Comparison of ENCODE assay signal across 27 cellular contexts in the genomic region with DNA sequence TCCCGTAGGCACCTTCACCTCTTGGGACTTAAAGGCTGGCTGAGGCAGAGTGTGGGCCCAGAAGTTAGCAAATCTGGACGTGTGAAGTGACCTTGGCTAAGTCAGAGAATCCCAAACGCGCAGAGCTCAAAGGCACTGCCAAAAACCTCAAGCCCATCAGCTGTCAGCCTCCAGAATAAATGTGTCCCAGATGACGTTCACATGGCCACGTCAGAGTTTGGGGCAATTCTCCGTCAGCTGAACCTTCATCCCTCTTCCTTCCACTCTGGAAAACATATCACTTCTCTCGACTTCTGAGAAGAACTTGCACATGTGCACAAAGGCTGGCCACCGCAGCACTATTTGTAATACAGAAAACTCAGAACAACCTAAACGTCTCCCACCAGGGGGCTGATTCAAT. TPM values are rescaled to one million over a fixed set of nuclear protein-coding genes. Genes with fewer than 3 reads are reported as not detected.
A peak's percentile ranks its signal among the peaks of the same experiment; 100 is the strongest.
DNase-seq lines count a peak whose midpoint lies in the region; ATAC-seq and TF ChIP-seq lines count a peak whose summit lies in the region.
"Had no signal": no experiment of that assay in that cellular context is flagged by ENCODE, and none has a peak within 500 bp of the region (broad histone marks: within the 10 kb centered on the region; RNA-seq: fewer than 3 reads in every experiment).

No MANE protein-coding gene starts in this region.

- H3K9me3 ChIP-seq in Karpas-422 (ENCODE audit: low read length) (no peaks in the 10 kb centered on the region), right atrium auricular region (no peaks in the 10 kb centered on the region), skeletal muscle tissue (ENCODE audit: control insufficient read depth in 3 of 3, low read length in 3 of 3) (no peaks in the 10 kb centered on the region), SJCRH30 (replicated peaks) (no peaks in the 10 kb centered on the region)
- H3K9me3 ChIP-seq: BLaER1, spleen, transverse colon had no signal

- H3K27ac ChIP-seq in Karpas-422 (ENCODE audit: low read length) (no peak overlapping the region), right atrium auricular region (peak overlapping the region; percentile 14 to 29), skeletal muscle tissue (ENCODE audit: low read depth, low read length) (peak overlapping the region; percentile 9), SJCRH30 (no peak overlapping the region)
- H3K27ac ChIP-seq: BLaER1, hepatocyte, RWPE1, spleen, transverse colon had no signal

- no peaks in the 10 kb centered on the region for H3K27me3 ChIP-seq in Karpas-422 (ENCODE audit: low read length)
- no peaks in the 10 kb centered on the region for H3K27me3 ChIP-seq in right atrium auricular region
- no peaks in the 10 kb centered on the region for H3K27me3 ChIP-seq in skeletal muscle tissue (ENCODE audit: control insufficient read depth in 3 of 3, insufficient read depth in 3 of 3, low read length in 3 of 3)
- H3K27me3 ChIP-seq in SJCRH30, result no peaks in the 10 kb centered on the region
- H3K27me3 ChIP-seq: hepatocyte, spleen, transverse colon had no signal

- no peaks in the 10 kb centered on the region for H4K20me1 ChIP-seq in Karpas-422 (ENCODE audit: insufficient read depth, low read depth, low read length)
- H4K20me1 ChIP-seq: BLaER1 had no signal

- H3K4me3 ChIP-seq in Karpas-422 (ENCODE audit: low read length) (no peak overlapping the region), fibroblast of mammary gland (ENCODE audit: control insufficient read depth, low read depth, low read length) (no peak overlapping the region), right atrium auricular region (no peak overlapping the region), skeletal muscle tissue (ENCODE audit: low read length in 3 of 3) (no peak overlapping the region), SJCRH30 (no peak overlapping the region)
- H3K4me3 ChIP-seq: BLaER1, hepatocyte, spleen, transverse colon had no signal

- no peaks in the 10 kb centered on the region for H3K9me2 ChIP-seq in Karpas-422 (replicated peaks; ENCODE audit: insufficient read depth, low read length)

- ATAC-seq in HG03469 (IDR thresholded peaks at IDR 0.05; ENCODE audit: unreplicated experiment), result no peak
- ATAC-seq in GM21786 (IDR thresholded peaks at IDR 0.05; ENCODE audit: unreplicated experiment), result no peak
- ATAC-seq: activated CD8-positive, alpha-beta T cell treated with anti-CD3 and anti-CD28 coated beads, Interleukin-2, amount 10 ng/mL, durations not matched to agents 7 days and 5 days; left lobe of liver; naive thymus-derived CD8-positive, alpha-beta T cell; SK-N-SH treated with all-trans-retinoic acid at 6 μM for 48 hours had no signal

- no peak overlapping the region for H2AFZ ChIP-seq in Karpas-422 (ENCODE audit: low read length)
- H2AFZ ChIP-seq: hepatocyte had no signal

- H3K4me1 ChIP-seq in Karpas-422 (ENCODE audit: low read length) (no peaks in the 10 kb centered on the region), right atrium auricular region (peaks cover 0 to 13% of the 10 kb centered on the region in 2 donors), skeletal muscle tissue (ENCODE audit: control insufficient read depth in 3 of 3, insufficient read depth in 3 of 3, low read length in 3 of 3) (peaks cover 5 to 14% (median 6%) of the 10 kb centered on the region in 3 donors), SJCRH30 (no peaks in the 10 kb centered on the region)
- H3K4me1 ChIP-seq: spleen, transverse colon had no signal

- H3K36me3 ChIP-seq in Karpas-422 (ENCODE audit: insufficient read depth, low read length) (no peaks in the 10 kb centered on the region), right atrium auricular region (no peaks in the 10 kb centered on the region), skeletal muscle tissue (ENCODE audit: control insufficient read depth in 3 of 3, insufficient read depth in 3 of 3, low read length in 3 of 3) (no peaks in the 10 kb centered on the region), SJCRH30 (no peaks in the 10 kb centered on the region)
- H3K36me3 ChIP-seq: BLaER1, spleen, transverse colon had no signal

- H3K9ac ChIP-seq in Karpas-422 (ENCODE audit: low read length) (no peak overlapping the region), skeletal muscle tissue (ENCODE audit: low read depth in 1 of 3, low read length in 3 of 3) (no peak overlapping the region)
- H3K9ac ChIP-seq: BLaER1 had no signal

- no peak overlapping the region for H3K4me2 ChIP-seq in Karpas-422 (ENCODE audit: low read depth, low read length, poor library complexity, severe bottlenecking)
- H3K4me2 ChIP-seq: BLaER1, hepatocyte had no signal

- H3K79me2 ChIP-seq in Karpas-422 (ENCODE audit: low read length), result no peaks in the 10 kb centered on the region
- H3K79me2 ChIP-seq: hepatocyte had no signal

- TF ChIP-seq CTCF in fibroblast of mammary gland (conservative IDR thresholded peaks at IDR 0.05; ENCODE audit: control insufficient read depth, insufficient read depth, low read depth, low read length) (peak; percentile 13), right atrium auricular region (IDR thresholded peaks at IDR 0.05) (no peak)

- peak; percentile 33 for DNase-seq in Karpas-422
- DNase-seq in fibroblast of mammary gland (ENCODE audit: low read depth), result peak; percentile 95
- DNase-seq in right atrium auricular region (ENCODE audit: low spot score), result no peak
- no peak for DNase-seq in SJCRH30
- DNase-seq: activated CD4-positive, alpha-beta T cell treated with anti-CD3 and anti-CD28 coated beads for 1 hour; activated CD8-positive, alpha-beta T cell treated with anti-CD3 and anti-CD28 coated beads, Interleukin-2, amount 10 ng/mL, durations not matched to agents 7 days and 5 days; dermis blood vessel endothelial cell; H7; midbrain; naive thymus-derived CD8-positive, alpha-beta T cell; NCI-H1105 treated with DMSO at 0.1 percent for 48 hours; NCI-H446 treated with DMSO at 0.1 percent for 48 hours; NCI-H82; occipital lobe; spleen; transverse colon had no signal

RNA-seq across cellular contexts. Expression of a gene that starts 35.7 kb away (rescaled TPM):
- total RNA-seq in Karpas-422 (2014; rRNA removed; shearing (Covaris generic); ENCODE audit: low replicate concordance), result not detected in 2 replicates
- total RNA-seq in right atrium auricular region, result 1 to 10 TPM; 2.1 to 2.3 TPM
- 4.2 TPM for total RNA-seq in skeletal muscle tissue
- total RNA-seq in SJCRH30 (2014; rRNA removed; shearing (Covaris generic)), result 0.73 and 0.81 TPM in 2 replicates
- total RNA-seq: G401; MCF 10A; naive thymus-derived CD8-positive, alpha-beta T cell; transverse colon had no signal

RNA-seq across cellular contexts. Expression of a gene that starts 48.3 kb away (rescaled TPM):
- not detected in 2 replicates for total RNA-seq in Karpas-422 (2014; rRNA removed; shearing (Covaris generic); ENCODE audit: low replicate concordance)
- total RNA-seq in right atrium auricular region (1 to 10 TPM; 2.0 to 3.5 TPM), skeletal muscle tissue (3.7 TPM)
- 0.14 and 0.25 TPM in 2 replicates for total RNA-seq in SJCRH30 (2014; rRNA removed; shearing (Covaris generic))
- total RNA-seq: dermis blood vessel endothelial cell; fibroblast of villous mesenchyme; G401; MCF 10A; naive thymus-derived CD8-positive, alpha-beta T cell had no signal

Comparison
In these comparisons a context has a peak if more than half of its experiments do, and no peak if none do; other contexts are left out.
1. DNase-seq: peak in Karpas-422 (single experiment) and fibroblast of mammary gland (single experiment); none in right atrium auricular region (single experiment) and SJCRH30 (0 of 2).
2. H3K27ac ChIP-seq: peak in right atrium auricular region (2 of 2) and skeletal muscle tissue (single experiment); none in Karpas-422 (single experiment) and SJCRH30 (single experiment).